8 cellular contexts compared by ENCODE assay signal in the genomic region with DNA sequence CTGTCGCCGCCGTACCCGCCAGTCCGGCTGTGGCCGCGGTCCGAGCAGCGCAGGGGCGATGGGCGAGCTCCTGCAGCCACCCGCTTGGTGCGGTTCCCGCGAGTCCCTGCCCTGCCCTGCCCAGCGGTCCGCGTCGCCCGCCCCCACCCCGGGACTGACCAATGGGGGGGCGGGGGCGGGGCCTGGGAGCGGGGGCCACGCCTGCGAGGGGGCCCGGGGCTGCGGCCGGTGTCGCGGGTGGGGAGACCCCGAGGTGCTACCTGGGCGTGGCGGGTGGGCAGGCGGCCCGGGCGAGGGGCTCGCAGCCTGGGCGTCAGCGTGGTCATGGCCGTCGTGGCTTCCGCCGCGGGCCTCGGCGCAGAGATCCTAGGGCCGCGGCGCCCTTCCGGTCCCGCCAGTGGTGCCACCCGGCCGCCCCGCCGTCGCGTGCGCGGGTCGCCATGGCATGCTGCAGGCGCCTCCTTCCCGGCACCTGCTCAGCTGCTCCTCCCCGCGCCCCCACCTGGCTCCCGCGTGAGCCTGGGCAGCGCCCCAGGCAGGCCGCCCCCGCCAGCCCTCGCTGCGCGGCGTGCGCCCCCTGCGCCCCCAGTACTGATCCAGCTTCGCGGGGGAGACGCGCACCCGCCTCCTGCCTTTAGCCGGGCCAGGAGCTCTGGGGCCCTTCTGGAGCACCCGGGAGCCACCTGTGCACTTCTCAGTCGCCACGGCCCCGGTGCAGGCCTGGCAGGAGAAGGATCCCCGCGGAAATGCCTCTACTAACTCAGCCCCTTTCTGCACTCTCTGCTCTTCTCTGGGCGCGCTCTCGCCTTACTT. TPM values are rescaled to one million over a fixed set of nuclear protein-coding genes. Genes with fewer than 3 reads are reported as not detected.
DNase-seq lines count a peak whose midpoint lies in the region; ATAC-seq and TF ChIP-seq lines count a peak whose summit lies in the region.

Gene BMP8B (minus strand): TSS at position 108 of the 813 bp plus-strand sequence. CDS start 380 bp downstream, outside the sequence.

- no peaks in the 10 kb centered on the region for H3K36me3 ChIP-seq in neutrophil
- no peaks in the 10 kb centered on the region for H3K36me3 ChIP-seq in urinary bladder (ENCODE audit: insufficient read depth)

- H3K9me3 Mint-ChIP-seq in activated T-cell treated with anti-CD3 and anti-CD28 coated beads, Interleukin-2, amount 50 U/mL, for 72 hours, result no peaks in the 10 kb centered on the region

- no peak within 1 kb of the TSS for H3K27ac Mint-ChIP-seq in activated T-cell treated with anti-CD3 and anti-CD28 coated beads, Interleukin-2, amount 50 U/mL, for 72 hours

- H3K4me3 ChIP-seq in neutrophil (ENCODE audit: low read depth in 1 of 2, low read length in 1 of 2) (peak within 1 kb of the TSS; percentile 62 to 71), urinary bladder (ENCODE audit: low read depth, low read length) (peak within 1 kb of the TSS; percentile 62)

- peaks cover 21 to 24% of the 10 kb centered on the region in 2 experiments for H3K4me1 ChIP-seq in neutrophil (ENCODE audit: control insufficient read depth in 1 of 2, insufficient read depth in 1 of 2, low read depth in 1 of 2, low read length in 1 of 2)
- H3K4me1 ChIP-seq in urinary bladder (ENCODE audit: insufficient read depth), result no peaks in the 10 kb centered on the region

- H3K27me3 ChIP-seq in neutrophil, result peaks cover 55% of the 10 kb centered on the region

- H3K36me3 Mint-ChIP-seq in activated T-cell treated with anti-CD3 and anti-CD28 coated beads, Interleukin-2, amount 50 U/mL, for 72 hours (ENCODE audit: insufficient read depth in 2 of 2), result no peaks in the 10 kb centered on the region

- H3K4me1 Mint-ChIP-seq in activated T-cell treated with anti-CD3 and anti-CD28 coated beads, Interleukin-2, amount 50 U/mL, for 72 hours (ENCODE audit: low read depth), result peaks cover 4% of the 10 kb centered on the region

- DNase-seq in NCI-H2081 (lab: John Stamatoyannopoulos, UW), result peak; percentile 58 to 75
- no peak for DNase-seq in NCI-H2081 treated with DMSO at 0.1 percent for 48 hours (lab: John Stamatoyannopoulos, UW)
- peak; percentile 37 for DNase-seq in NOMO-1 treated with dmso at 0.1 percent for 144 hours (lab: John Stamatoyannopoulos, UW; ENCODE audit: unreplicated experiment)
- peak; percentile 64 to 65 for DNase-seq in activated T-cell treated with anti-CD3 and anti-CD28 coated beads, Interleukin-2, amount 50 U/mL, for 72 hours
- peak; percentile 71 for DNase-seq in germinal center (ENCODE audit: low spot score)

- peak within 1 kb of the TSS; percentile 38 for H3K27ac ChIP-seq in neutrophil
- H3K27ac ChIP-seq in urinary bladder (ENCODE audit: low read depth), result no peak within 1 kb of the TSS

- peaks cover 35% of the 10 kb centered on the region for H3K27me3 Mint-ChIP-seq in activated T-cell treated with anti-CD3 and anti-CD28 coated beads, Interleukin-2, amount 50 U/mL, for 72 hours (ENCODE audit: low read depth)

- H3K4me3 Mint-ChIP-seq in activated T-cell treated with anti-CD3 and anti-CD28 coated beads, Interleukin-2, amount 50 U/mL, for 72 hours, result peak within 1 kb of the TSS; percentile 74 to 89

- no peaks in the 10 kb centered on the region for H3K9me3 ChIP-seq in neutrophil

- TF ChIP-seq CTCF in neutrophil (IDR thresholded peaks at IDR 0.05), result no peak

- peak; percentile 69 for ATAC-seq in HG03432 (IDR thresholded peaks at IDR 0.05; ENCODE audit: unreplicated experiment)
- ATAC-seq in activated T-cell treated with anti-CD3 and anti-CD28 coated beads, Interleukin-2, amount 50 U/mL, for 72 hours (replicated peaks in 1 of 2), result peak; percentile 85 to 90

- WGBS in urinary bladder, result 2% methylated on average over 91 of the region's 91 CpGs

RNA-seq across cellular contexts. Expression of gene BMP8B, which starts in this region (rescaled TPM):
- 1 to 10 TPM in 1 of 2 donors, under 1 TPM in 1; 0.69 to 1.5 TPM for total RNA-seq in activated T-cell treated with anti-CD3 and anti-CD28 coated beads, Interleukin-2, amount 50 U/mL, for 72 hours
- total RNA-seq in urinary bladder, result 1.6 TPM
- 1.5 TPM for polyA plus RNA-seq in urinary bladder
